Comparison of ENCODE assay signal across 8 cellular contexts in the genomic region with DNA sequence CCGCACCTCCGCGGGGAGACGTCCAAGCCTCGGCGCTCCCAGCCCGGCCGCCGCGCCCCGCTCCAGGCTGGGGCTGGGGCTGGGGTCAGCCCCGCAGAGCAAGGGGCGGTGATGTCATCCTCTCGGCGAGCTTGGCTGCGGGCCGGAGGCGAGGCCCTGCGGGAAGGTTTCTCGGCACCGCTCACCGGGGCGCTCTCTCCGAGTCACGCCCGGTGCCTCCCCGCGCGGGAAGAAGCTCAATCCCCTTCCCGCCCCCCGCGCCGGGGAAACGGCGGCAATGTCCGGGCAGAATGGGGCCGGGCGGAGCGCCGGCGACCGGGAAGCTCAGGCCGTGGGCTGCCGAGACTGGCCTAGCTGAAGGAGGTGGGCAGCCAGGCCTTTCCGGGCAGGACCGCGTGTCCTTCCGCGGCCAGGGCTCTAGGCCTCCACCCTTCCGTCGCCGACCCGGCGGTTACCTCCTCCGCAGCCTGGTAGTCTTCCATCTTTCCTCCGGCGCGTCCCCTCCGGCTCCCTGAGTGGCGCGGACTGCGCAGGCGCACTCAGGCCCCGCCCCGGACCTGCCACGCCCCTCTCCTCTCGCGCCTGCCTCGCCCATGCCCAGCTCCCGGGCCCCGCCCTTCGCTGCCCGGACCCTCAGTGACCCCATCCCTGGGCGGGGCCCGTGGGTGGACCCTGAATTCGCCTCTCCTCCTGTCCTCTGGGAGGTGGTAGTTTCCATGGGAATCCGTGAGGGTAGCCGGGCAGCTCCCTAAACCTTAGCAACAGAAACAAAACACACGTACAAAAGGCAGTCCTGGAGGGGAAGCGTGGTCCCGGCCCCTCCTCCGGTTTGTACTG. TPM values are rescaled to one million over a fixed set of nuclear protein-coding genes. Genes with fewer than 3 reads are reported as not detected.
A peak's percentile ranks its signal among the peaks of the same experiment; 100 is the strongest.
DNase-seq lines count a peak whose midpoint lies in the region; ATAC-seq and TF ChIP-seq lines count a peak whose summit lies in the region.

DYNLT1 (minus strand) TSS at position 517 of the 837 bp plus-strand sequence; CDS start at position 482, 35 bp downstream.

- ATAC-seq in GM21423 (IDR thresholded peaks at IDR 0.05; ENCODE audit: unreplicated experiment) = peak; percentile 53

- H3K9me3 Mint-ChIP-seq in activated T-cell treated with anti-CD3 and anti-CD28 coated beads, Interleukin-2, amount 50 U/mL, for 24 hours = peaks cover 2% of the 10 kb centered on the region

- peaks cover 79% of the 10 kb centered on the region for H3K4me1 Mint-ChIP-seq in activated T-cell treated with anti-CD3 and anti-CD28 coated beads, Interleukin-2, amount 50 U/mL, for 24 hours (ENCODE audit: low read depth)

- H3K36me3 ChIP-seq in HUES64 (ENCODE audit: insufficient read depth, low read length) (no peaks in the 10 kb centered on the region), mucosa of rectum (ENCODE audit: control insufficient read depth in 2 of 2, insufficient read depth in 2 of 2, low read length in 2 of 2) (peaks cover 0 to 5% of the 10 kb centered on the region in 2 donors)

- peak within 1 kb of the TSS; percentile 94 for H3K4me3 Mint-ChIP-seq in activated T-cell treated with anti-CD3 and anti-CD28 coated beads, Interleukin-2, amount 50 U/mL, for 24 hours

- peak within 1 kb of the TSS; percentile 87 for H3K27ac ChIP-seq in HUES64 (ENCODE audit: low read depth, low read length)
- H3K27ac ChIP-seq in mucosa of rectum (ENCODE audit: low read depth in 2 of 2, low read length in 2 of 2) = peak within 1 kb of the TSS; percentile 98 to 99

- no peaks in the 10 kb centered on the region for H3K27me3 Mint-ChIP-seq in activated T-cell treated with anti-CD3 and anti-CD28 coated beads, Interleukin-2, amount 50 U/mL, for 24 hours

- H3K36me3 Mint-ChIP-seq in activated T-cell treated with anti-CD3 and anti-CD28 coated beads, Interleukin-2, amount 50 U/mL, for 24 hours (ENCODE audit: low read depth) = peaks cover 52% of the 10 kb centered on the region

- H3K27ac Mint-ChIP-seq in activated T-cell treated with anti-CD3 and anti-CD28 coated beads, Interleukin-2, amount 50 U/mL, for 24 hours = peak within 1 kb of the TSS; percentile 98

- H3K4me1 ChIP-seq in HUES64 (ENCODE audit: insufficient read depth, low read length) (peaks cover 6% of the 10 kb centered on the region; the same call in 1 of the 2 replicates), mucosa of rectum (ENCODE audit: control insufficient read depth in 2 of 2, insufficient read depth in 2 of 2, low read length in 2 of 2) (peaks cover 15 to 18% of the 10 kb centered on the region in 2 donors)

- no peaks in the 10 kb centered on the region for H3K9me3 ChIP-seq in HUES64 (ENCODE audit: insufficient read depth, low read depth, low read length)
- H3K9me3 ChIP-seq in mucosa of rectum (ENCODE audit: control insufficient read depth in 2 of 2, low read length in 2 of 2) = no peaks in the 10 kb centered on the region

- peak; percentile 93 for TF ChIP-seq POLR2A in erythroblast (IDR thresholded peaks at IDR 0.05; ENCODE audit: low read length)

- peak within 1 kb of the TSS; percentile 90 for H3K9ac ChIP-seq in HUES64 (ENCODE audit: low read depth, low read length)
- H3K9ac ChIP-seq in mucosa of rectum (ENCODE audit: low read depth in 1 of 2, low read length in 2 of 2) = peak within 1 kb of the TSS; percentile 94 to 99

- H3K4me3 ChIP-seq in HUES64 (ENCODE audit: low read length) (peak within 1 kb of the TSS; percentile 90), mucosa of rectum (ENCODE audit: low read length in 2 of 2) (peak within 1 kb of the TSS; percentile 83 to 97)

- peaks cover 15% of the 10 kb centered on the region for H3K27me3 ChIP-seq in HUES64 (ENCODE audit: insufficient read depth, low read length)
- no peaks in the 10 kb centered on the region for H3K27me3 ChIP-seq in mucosa of rectum (ENCODE audit: control insufficient read depth in 2 of 2, insufficient read depth in 2 of 2, low read length in 2 of 2)

- WGBS in HUES64 = under 1% methylated on average over 82 of the region's 82 CpGs

- DNase-seq in DMS 273 (lab: John Stamatoyannopoulos, UW; ENCODE audit: unreplicated experiment) = peak; percentile 97
- DNase-seq in OCI-M2 (lab: John Stamatoyannopoulos, UW; ENCODE audit: unreplicated experiment) = peak; percentile 81
- peak; percentile 97 for DNase-seq in activated T-cell treated with anti-CD3 and anti-CD28 coated beads, Interleukin-2, amount 50 U/mL, for 24 hours
- DNase-seq in erythroblast (lab: John Stamatoyannopoulos, UW) = peak; percentile 89 to 93
- peak; percentile 97 for DNase-seq in stimulated activated CD8-positive, alpha-beta memory T cell treated with anti-CD3 and anti-CD28 coated beads, Interleukin-4, amount 100 ng/mL, for 48 hours

RNA-seq across cellular contexts. Expression of gene DYNLT1, which starts in this region (rescaled TPM):
- polyA plus RNA-seq in HUES64 (2013, experiment 1 of 2) = 119 TPM
- polyA plus RNA-seq in HUES64 (2013, experiment 2 of 2) = 142 TPM

Comparison
In these comparisons a context has a peak if more than half of its experiments do, and no peak if none do; other contexts are left out.
1. Peak in every context shown above with its lines: DNase-seq, ATAC-seq, H3K4me3 ChIP-seq and H3K27ac ChIP-seq.